In the genomic region with DNA sequence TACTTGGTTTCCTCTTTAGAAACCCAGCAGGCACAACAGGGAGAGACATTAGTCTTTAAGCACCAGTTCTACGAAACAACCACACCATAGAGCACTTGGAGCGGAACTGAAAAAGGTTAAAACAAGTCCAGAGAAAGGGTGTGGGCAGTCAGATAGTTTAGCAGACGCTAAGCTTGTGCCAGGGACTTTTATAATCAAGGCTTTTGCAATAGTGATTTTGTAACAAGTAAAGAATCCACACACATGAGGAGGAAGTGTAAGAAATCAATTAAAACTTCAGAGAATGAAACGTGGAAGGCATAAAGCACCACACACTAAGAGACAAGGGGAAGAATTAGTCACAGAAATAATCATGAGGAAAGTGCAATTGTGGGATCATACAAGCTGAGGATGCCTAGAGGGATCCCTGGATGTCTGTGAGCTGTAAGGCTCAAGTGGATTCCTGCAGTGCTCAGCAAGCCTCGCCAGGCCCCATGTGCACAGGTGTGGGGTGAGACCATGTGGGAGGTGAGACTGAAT, we compare ENCODE assay signal across 11 cellular contexts. TPM values are rescaled to one million over a fixed set of nuclear protein-coding genes. Genes with fewer than 3 reads are reported as not detected.
DNase-seq lines count a peak whose midpoint lies in the region; ATAC-seq and TF ChIP-seq lines count a peak whose summit lies in the region.
"Had no signal": no experiment of that assay in that cellular context is flagged by ENCODE, and none has a peak within 500 bp of the region (broad histone marks: within the 10 kb centered on the region; RNA-seq: fewer than 3 reads in every experiment).

No MANE protein-coding gene starts in this region.

- no peak for ATAC-seq in GM21367 (IDR thresholded peaks at IDR 0.05; ENCODE audit: unreplicated experiment)
- no peak for ATAC-seq in HG03280 (IDR thresholded peaks at IDR 0.05; ENCODE audit: unreplicated experiment)

- TF ChIP-seq CTCF in fibroblast of pulmonary artery (IDR thresholded peaks at IDR 0.05; ENCODE audit: low read length, missing control alignments): no peak

- peak; percentile 50 for DNase-seq in GM04504 (ENCODE audit: low read depth)
- DNase-seq in SIG-M5 treated with dmso at 0.1 percent for 504 hours (lab: John Stamatoyannopoulos, UW; ENCODE audit: unreplicated experiment): peak; percentile 96
- peak; percentile 8 for DNase-seq in fibroblast of pulmonary artery (ENCODE audit: low read depth)
- DNase-seq in renal cortical epithelial cell (ENCODE audit: low read depth): peak; percentile 96
- DNase-seq in NCI-H446 treated with DMSO at 0.1 percent for 48 hours (lab: John Stamatoyannopoulos, UW): no peak
- no peak for DNase-seq in foreskin melanocyte
- DNase-seq: MG63, posterior cingulate gyrus had no signal

- no peak overlapping the region for H3K4me3 ChIP-seq in fibroblast of pulmonary artery (replicated peaks; ENCODE audit: low read depth, low read length)
- H3K4me3 ChIP-seq: hepatocyte, MG63 had no signal

RNA-seq across cellular contexts. Expression of a gene that starts 37.8 kb away (rescaled TPM):
- 0.17 and 9.1 TPM in 2 replicates for total RNA-seq in renal cortical epithelial cell

Comparison
In these comparisons a context has a peak if more than half of its experiments do, and no peak if none do; other contexts are left out.
1. DNase-seq: peak in GM04504 (single experiment), SIG-M5 treated with dmso at 0.1 percent for 504 hours (single experiment), fibroblast of pulmonary artery (single experiment) and renal cortical epithelial cell (single experiment); none in NCI-H446 treated with DMSO at 0.1 percent for 48 hours (single experiment) and foreskin melanocyte (single experiment).